ENCODE assay signal across 24 cellular contexts in the genomic region with DNA sequence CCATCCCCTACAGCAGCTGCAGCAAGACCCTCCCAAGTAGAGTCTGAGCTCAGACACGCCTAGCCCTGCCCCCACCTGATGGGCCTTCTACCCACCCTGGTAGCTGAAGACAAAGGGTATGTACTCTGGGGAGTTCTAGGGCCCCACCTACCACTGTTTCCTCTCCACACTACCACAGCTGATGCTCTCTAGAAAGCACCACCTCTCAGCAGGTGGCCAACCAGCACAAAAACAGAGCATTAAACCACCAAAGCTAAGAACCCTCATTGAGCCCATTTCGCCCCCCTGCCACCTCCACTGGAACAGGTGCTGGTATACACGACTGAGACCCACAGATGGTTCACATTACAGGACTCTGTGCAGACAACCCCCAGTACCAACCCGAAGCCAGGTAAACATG.
A peak's percentile ranks its signal among the peaks of the same experiment; 100 is the strongest.
DNase-seq lines count a peak whose midpoint lies in the region; ATAC-seq and TF ChIP-seq lines count a peak whose summit lies in the region.
"Had no signal": no experiment of that assay in that cellular context is flagged by ENCODE, and none has a peak within 500 bp of the region (broad histone marks: within the 10 kb centered on the region; RNA-seq: fewer than 3 reads in every experiment).

No MANE protein-coding gene starts in this region.

- H3K4me3 ChIP-seq in CD4-positive, CD25-positive, alpha-beta regulatory T cell (ENCODE audit: low read depth, low read length) = no peak overlapping the region
- H3K4me3 ChIP-seq in GM12865 (ENCODE audit: low read depth, low read length) (no peak overlapping the region), lower lobe of right lung (no peak overlapping the region)
- H3K4me3 ChIP-seq: cardiac muscle cell, HAP-1, heart right ventricle, left ventricle myocardium inferior, mucosa of descending colon, tibial nerve had no signal

- H3K36me3 Mint-ChIP-seq in CD4-positive, CD25-positive, alpha-beta regulatory T cell = no peaks in the 10 kb centered on the region
- H3K36me3 Mint-ChIP-seq: CD8-positive, alpha-beta memory T cell had no signal

- TF ChIP-seq CTCF in GM12865 (IDR thresholded peaks at IDR 0.05; ENCODE audit: insufficient read depth, low read depth, low read length, missing control alignments) (no peak), lower lobe of right lung (IDR thresholded peaks at IDR 0.05) (no peak)

- H3K27me3 Mint-ChIP-seq in CD4-positive, CD25-positive, alpha-beta regulatory T cell = peaks cover 16% of the 10 kb centered on the region
- H3K27me3 Mint-ChIP-seq in stimulated activated naive CD8-positive, alpha-beta T cell treated with anti-CD3 and anti-CD28 coated beads, Interleukin-15, amount 100 ng/mL, for 72 hours = no peaks in the 10 kb centered on the region

- no peak overlapping the region for H3K4me3 Mint-ChIP-seq in CD4-positive, CD25-positive, alpha-beta regulatory T cell
- no peak overlapping the region for H3K4me3 Mint-ChIP-seq in stimulated activated naive CD8-positive, alpha-beta T cell treated with anti-CD3 and anti-CD28 coated beads, Interleukin-15, amount 100 ng/mL, for 72 hours
- H3K4me3 Mint-ChIP-seq: activated CD4-positive, alpha-beta memory T cell treated with anti-CD3 and anti-CD28 coated beads, Interleukin-2, amount 10 ng/mL, durations not matched to agents 7 days and 5 days; CD8-positive, alpha-beta memory T cell; T-helper 2 cell treated with Interferon-gamma antibody and Interleukin-4, amounts not matched to agents 5 μg/mL and 100 μg/mL, for 36 hours had no signal

- H3K9me3 Mint-ChIP-seq in CD4-positive, CD25-positive, alpha-beta regulatory T cell = peaks cover 0 to 5% (median 0%) of the 10 kb centered on the region in 7 donors
- peaks cover 12 to 23% of the 10 kb centered on the region in 2 donors for H3K9me3 Mint-ChIP-seq in stimulated activated naive CD8-positive, alpha-beta T cell treated with anti-CD3 and anti-CD28 coated beads, Interleukin-15, amount 100 ng/mL, for 72 hours
- H3K9me3 Mint-ChIP-seq: activated CD4-positive, alpha-beta memory T cell treated with anti-CD3 and anti-CD28 coated beads, Interleukin-2, amount 10 ng/mL, durations not matched to agents 7 days and 5 days; T-helper 2 cell treated with Interferon-gamma antibody and Interleukin-4, amounts not matched to agents 5 μg/mL and 100 μg/mL, for 36 hours had no signal

- peak overlapping the region in 2 of 3 donors; percentile 33 to 61 for H3K27ac Mint-ChIP-seq in CD4-positive, CD25-positive, alpha-beta regulatory T cell
- H3K27ac Mint-ChIP-seq in stimulated activated naive CD8-positive, alpha-beta T cell treated with anti-CD3 and anti-CD28 coated beads, Interleukin-15, amount 100 ng/mL, for 72 hours = peak overlapping the region in 1 of 2 donors; percentile 61
- H3K27ac Mint-ChIP-seq: activated CD4-positive, alpha-beta memory T cell treated with anti-CD3 and anti-CD28 coated beads, Interleukin-2, amount 10 ng/mL, durations not matched to agents 7 days and 5 days; CD8-positive, alpha-beta memory T cell; T-helper 2 cell treated with Interferon-gamma antibody and Interleukin-4, amounts not matched to agents 5 μg/mL and 100 μg/mL, for 36 hours had no signal

- no peaks in the 10 kb centered on the region for H3K27me3 ChIP-seq in CD4-positive, CD25-positive, alpha-beta regulatory T cell (ENCODE audit: control insufficient read depth, insufficient read depth, low read length)
- H3K27me3 ChIP-seq in lower lobe of right lung (ENCODE audit: low read depth) = no peaks in the 10 kb centered on the region
- H3K27me3 ChIP-seq: cardiac muscle cell, tibial nerve had no signal

- no peaks in the 10 kb centered on the region for H3K36me3 ChIP-seq in CD4-positive, CD25-positive, alpha-beta regulatory T cell (ENCODE audit: control insufficient read depth, insufficient read depth, low read length)
- H3K36me3 ChIP-seq in lower lobe of right lung = no peaks in the 10 kb centered on the region
- H3K36me3 ChIP-seq: cardiac muscle cell, HAP-1, heart right ventricle, left ventricle myocardium inferior, neutrophil, tibial nerve had no signal

- no peaks in the 10 kb centered on the region for H3K9me3 ChIP-seq in CD4-positive, CD25-positive, alpha-beta regulatory T cell (ENCODE audit: control insufficient read depth in 2 of 2, low read length in 2 of 2)
- H3K9me3 ChIP-seq in lower lobe of right lung = no peaks in the 10 kb centered on the region
- H3K9me3 ChIP-seq: HAP-1, mucosa of descending colon, neutrophil, SK-N-SH had no signal

- no peak overlapping the region for H3K27ac ChIP-seq in CD4-positive, CD25-positive, alpha-beta regulatory T cell (ENCODE audit: insufficient read depth, low read length, poor library complexity, severe bottlenecking)
- H3K27ac ChIP-seq in lower lobe of right lung = no peak overlapping the region
- H3K27ac ChIP-seq: cardiac muscle cell, heart right ventricle, left ventricle myocardium inferior, neutrophil, tibial nerve had no signal

- H3K4me1 Mint-ChIP-seq in CD4-positive, CD25-positive, alpha-beta regulatory T cell = peaks cover 0 to 9% (median 2%) of the 10 kb centered on the region in 4 donors
- H3K4me1 Mint-ChIP-seq in stimulated activated naive CD8-positive, alpha-beta T cell treated with anti-CD3 and anti-CD28 coated beads, Interleukin-15, amount 100 ng/mL, for 72 hours = peaks cover 15% of the 10 kb centered on the region
- H3K4me1 Mint-ChIP-seq: activated CD4-positive, alpha-beta memory T cell treated with anti-CD3 and anti-CD28 coated beads, Interleukin-2, amount 10 ng/mL, durations not matched to agents 7 days and 5 days; CD8-positive, alpha-beta memory T cell had no signal

- intact Hi-C loops in lower lobe of right lung (cut with DNase I) = no loop called here
- intact Hi-C loops in Right ventricle myocardium superior (cut with DNase I) = no loop called here

- peak in 2 of 3 donors; percentile 42 to 64 for DNase-seq in CD4-positive, CD25-positive, alpha-beta regulatory T cell
- DNase-seq in GM12865 (ENCODE audit: low read depth) (peak; percentile 2), NCI-H2107 (lab: John Stamatoyannopoulos, UW) (peak; percentile 93), lower lobe of right lung (no peak), Right ventricle myocardium superior (no peak)
- no peak for DNase-seq in stimulated activated naive CD8-positive, alpha-beta T cell treated with anti-CD3 and anti-CD28 coated beads, Interleukin-15, amount 100 ng/mL, for 72 hours
- DNase-seq: activated CD4-positive, alpha-beta memory T cell treated with anti-CD3 and anti-CD28 coated beads, Interleukin-2, amount 10 ng/mL, durations not matched to agents 7 days and 5 days; activated gamma-delta T cell treated with Interleukin-2 at 50 U/mL for 16 hours; activated T-cell treated with anti-CD3 and anti-CD28 coated beads for 4 hours; dermis blood vessel endothelial cell; heart right ventricle; left ventricle myocardium inferior; mucosa of descending colon; NK-92 treated with Interleukin-12 subunit alpha and Interleukin-12 subunit beta, amount 100 ng/mL, for 24 hours; SK-N-SH; stimulated activated CD4-positive, alpha-beta T cell treated with anti-CD3 and anti-CD28 coated beads, Interleukin-2, amount 100 ng/mL, for 24 hours; stimulated activated naive CD8-positive, alpha-beta T cell treated with anti-CD3 and anti-CD28 coated beads, Interleukin-15, Interleukin-2, amounts not matched to agents 100 U/mL and 50 U/mL, for 24 hours had no signal

- H3K4me1 ChIP-seq in CD4-positive, CD25-positive, alpha-beta regulatory T cell (ENCODE audit: control insufficient read depth, insufficient read depth, low read length, poor library complexity, severe bottlenecking) = no peaks in the 10 kb centered on the region
- no peaks in the 10 kb centered on the region for H3K4me1 ChIP-seq in lower lobe of right lung
- H3K4me1 ChIP-seq: HAP-1, heart right ventricle, left ventricle myocardium inferior had no signal

- ATAC-seq in CD4-positive, CD25-positive, alpha-beta regulatory T cell (ENCODE audit: low read depth in 2 of 2) = peak; percentile 40 to 70
- ATAC-seq in esophagus mucosa (peak; percentile 25), lower lobe of right lung (no peak), Right ventricle myocardium superior (ENCODE audit: poor library complexity) (no peak)
- no peak for ATAC-seq in stimulated activated naive CD8-positive, alpha-beta T cell treated with anti-CD3 and anti-CD28 coated beads, Interleukin-15, amount 100 ng/mL, for 72 hours
- ATAC-seq: heart right ventricle; mucosa of descending colon; stimulated activated naive CD8-positive, alpha-beta T cell treated with anti-CD3 and anti-CD28 coated beads, Interleukin-15, Interleukin-2, amounts not matched to agents 100 U/mL and 50 U/mL, for 24 hours had no signal

Comparison
In these comparisons a context has a peak if more than half of its experiments do, and no peak if none do; other contexts are left out.
1. ATAC-seq: peak in CD4-positive, CD25-positive, alpha-beta regulatory T cell (2 of 2) and esophagus mucosa (single experiment); none in stimulated activated naive CD8-positive, alpha-beta T cell treated with anti-CD3 and anti-CD28 coated beads, Interleukin-15, amount 100 ng/mL, for 72 hours (single experiment), lower lobe of right lung (0 of 2) and Right ventricle myocardium superior (single experiment).
2. DNase-seq: peak in CD4-positive, CD25-positive, alpha-beta regulatory T cell (2 of 3), GM12865 (single experiment) and NCI-H2107 (single experiment); none in stimulated activated naive CD8-positive, alpha-beta T cell treated with anti-CD3 and anti-CD28 coated beads, Interleukin-15, amount 100 ng/mL, for 72 hours (0 of 2), lower lobe of right lung (single experiment) and Right ventricle myocardium superior (single experiment).